Comparison of ENCODE assay signal across 8 cellular contexts in genomic region chr3:10459954-10460754, GRCh38. TPM values are rescaled to one million over a fixed set of nuclear protein-coding genes. Genes with fewer than 3 reads are reported as not detected.
DNase-seq lines count a peak whose midpoint lies in the region; ATAC-seq, FAIRE-seq and TF ChIP-seq lines count a peak whose summit lies in the region.

No MANE protein-coding gene starts in this region.

- H3K4me1 ChIP-seq in Caco-2 (no peaks in the 10 kb centered on the region), pancreas (no peaks in the 10 kb centered on the region)

- TF ChIP-seq POLR2A in erythroblast (IDR thresholded peaks at IDR 0.05; ENCODE audit: low read length) = no peak

- H3K27ac ChIP-seq in pancreas = no peak overlapping the region

- CTCF ChIA-PET in Caco-2 (lab: Charles Lee) = interaction anchor here (0.6 kb wide), 1 partner anchor 528 kb away, joined by 4 read pairs; no protein-coding TSS in a partner anchor

- H3K9me3 ChIP-seq in Caco-2 (no peaks in the 10 kb centered on the region), pancreas (no peaks in the 10 kb centered on the region)

- no peak overlapping the region for H3K4me3 Mint-ChIP-seq in Caco-2 (ENCODE audit: unreplicated experiment)
- no peak overlapping the region for H3K4me3 Mint-ChIP-seq in chondrocyte (ENCODE audit: unreplicated experiment)

- H3K27ac Mint-ChIP-seq in Caco-2 (ENCODE audit: unreplicated experiment) (no peak overlapping the region), chondrocyte (ENCODE audit: unreplicated experiment) (no peak overlapping the region)

- WGBS in pancreas, 2 donors = 37 to 41% methylated on average over 5 of the region's 5 CpGs

- FAIRE-seq in pancreas (lab: Jason Lieb, UNC) = no peak

- H3K9me3 Mint-ChIP-seq in Caco-2 (ENCODE audit: unreplicated experiment) (no peaks in the 10 kb centered on the region), chondrocyte (ENCODE audit: low read depth) (no peaks in the 10 kb centered on the region)

- DNase-seq in Caco-2 (peak; percentile 85 to 86), HuH-7 (ENCODE audit: low spot score) (peak; percentile 100), erythroblast (lab: John Stamatoyannopoulos, UW) (peak; percentile 53 to 70), pancreas (peak in 4 of 6 donors; percentile 12 to 39 (median 26)), chondrocyte (ENCODE audit: low spot score) (no peak), NCI-H526 (lab: John Stamatoyannopoulos, UW) (no peak)
- peak; percentile 76 for DNase-seq in activated CD4-positive, alpha-beta T cell treated with anti-CD3 and anti-CD28 coated beads for 48 hours

- ATAC-seq in pancreas = peak in 3 of 4 donors; percentile 51 to 83 (median 58)
- no peak for ATAC-seq in GM19467 (IDR thresholded peaks at IDR 0.05; ENCODE audit: unreplicated experiment)

- H3K27me3 Mint-ChIP-seq in Caco-2 (ENCODE audit: insufficient read depth, unreplicated experiment) (peaks cover 11% of the 10 kb centered on the region), chondrocyte (ENCODE audit: low read depth) (peaks cover 36% of the 10 kb centered on the region)

- intact Hi-C loops in Caco-2 (cut with micrococcal nuclease; ENCODE audit: unreplicated experiment) = no loop called here
- intact Hi-C loops in pancreas (cut with DNase I) = no loop called here

- H3K27me3 ChIP-seq in Caco-2 (replicated peaks; ENCODE audit: control insufficient read depth, insufficient read depth, low read length) (no peaks in the 10 kb centered on the region), pancreas (no peaks in the 10 kb centered on the region)

- POLR2A ChIA-PET in Caco-2 (lab: Charles Lee) = no interaction called here

- no TSS peak for BruUV-seq in Caco-2 (replicated peaks; lab: Mats Ljungman, UMichigan)

- H3K36me3 ChIP-seq in Caco-2 (ENCODE audit: control insufficient read depth, insufficient read depth, low read length) (no peaks in the 10 kb centered on the region), pancreas (no peaks in the 10 kb centered on the region)

- H3K36me3 Mint-ChIP-seq in Caco-2 (ENCODE audit: insufficient read depth, unreplicated experiment) (no peaks in the 10 kb centered on the region), chondrocyte (ENCODE audit: low read depth) (no peaks in the 10 kb centered on the region)

- H3K4me3 ChIP-seq in Caco-2 (ENCODE audit: low read depth, low read length) = no peak overlapping the region
- no peak overlapping the region for H3K4me3 ChIP-seq in pancreas

- H3K4me1 Mint-ChIP-seq in Caco-2 (ENCODE audit: low read depth, unreplicated experiment) = no peaks in the 10 kb centered on the region
- H3K4me1 Mint-ChIP-seq in chondrocyte (ENCODE audit: low read depth) = no peaks in the 10 kb centered on the region

- no peak for TF ChIP-seq CTCF in Caco-2 (IDR thresholded peaks at IDR 0.05; ENCODE audit: insufficient read depth in 1 of 2, low read depth in 1 of 2, low read length in 1 of 2, severe bottlenecking in 1 of 2, unreplicated experiment in 1 of 2)
- no peak for TF ChIP-seq CTCF in pancreas (IDR thresholded peaks at IDR 0.05)
- no peak for TF ChIP-seq CTCF in chondrocyte (IDR thresholded peaks at IDR 0.05)

RNA-seq across cellular contexts. Expression of gene ATP2B2, which starts 45.2 kb away (rescaled TPM):
- total RNA-seq in Caco-2 (2022) = not detected in 2 replicates
- total RNA-seq in pancreas = under 1 TPM; 0.18 to 0.75 (median 0.21) TPM
- under 1 TPM; 0.11 to 0.26 TPM for polyA plus RNA-seq in pancreas
- 0.08 to 0.25 TPM (median 0.24 TPM) in 3 replicates for total RNA-seq in chondrocyte

Comparison
In these comparisons a context has a peak if more than half of its experiments do, and no peak if none do; other contexts are left out.
1. DNase-seq: peak in Caco-2 (2 of 2), HuH-7 (single experiment), activated CD4-positive, alpha-beta T cell treated with anti-CD3 and anti-CD28 coated beads for 48 hours (single experiment), erythroblast (2 of 2) and pancreas (4 of 6); none in chondrocyte (single experiment) and NCI-H526 (0 of 2).